In genomic region chr7:152519290-152519689, GRCh38 we compare ENCODE assay signal across 7 cellular contexts.
"Had no signal": no experiment of that assay in that cellular context is flagged by ENCODE, and none has a peak within 500 bp of the region (broad histone marks: within the 10 kb centered on the region; RNA-seq: fewer than 3 reads in every experiment).

No MANE protein-coding gene starts in this region.

- H3K4me1 Mint-ChIP-seq: IgD-negative memory B cell had no signal

- H2AFZ ChIP-seq: GM23248 had no signal

- H3K36me3 ChIP-seq: HAP-1 had no signal

- H3K4me3 Mint-ChIP-seq: IgD-negative memory B cell had no signal

- H3K9me3 Mint-ChIP-seq: IgD-negative memory B cell had no signal

- H3K4me1 ChIP-seq: HAP-1 had no signal

- FAIRE-seq: HTR-8/SVneo had no signal

- H3K27ac ChIP-seq: GM23248 had no signal

- H3K27ac Mint-ChIP-seq: IgD-negative memory B cell had no signal

- H3K9me3 ChIP-seq: HAP-1 had no signal

- DNase-seq: GM23248, H7, KG1 had no signal

- H3K4me3 ChIP-seq: GM23248, HAP-1 had no signal

- H3K9ac ChIP-seq: GM23248 had no signal

- ATAC-seq: HCT116 had no signal
